26 cellular contexts compared by ENCODE assay signal in the genomic region with DNA sequence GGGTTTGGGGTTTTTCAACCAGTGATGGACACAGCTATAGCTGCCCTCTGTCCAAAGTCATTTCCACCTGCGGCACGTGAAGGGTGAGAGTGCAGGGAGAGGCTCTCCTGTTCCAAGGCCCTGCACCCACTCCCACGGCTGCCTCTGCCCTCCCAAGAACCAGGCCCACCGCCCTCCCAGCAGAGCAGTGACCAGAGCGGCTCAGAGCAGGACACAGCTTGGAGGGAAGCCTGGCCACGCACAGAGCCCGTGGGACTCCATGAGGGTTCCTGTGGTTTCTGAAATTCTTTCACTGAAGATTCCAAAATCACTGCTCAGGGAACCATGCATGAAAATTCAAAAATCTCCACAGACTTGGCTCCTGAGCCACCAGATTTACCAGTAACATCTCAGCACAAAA.
"Had no signal": no experiment of that assay in that cellular context is flagged by ENCODE, and none has a peak within 500 bp of the region (broad histone marks: within the 10 kb centered on the region; RNA-seq: fewer than 3 reads in every experiment).

No MANE protein-coding gene starts in this region.

- DNase-seq: activated B cell treated with CpG ODN at 0.5 μM for 24 hours; activated CD4-positive, alpha-beta T cell treated with anti-CD3 and anti-CD28 coated beads for 1 hour; activated CD4-positive, alpha-beta T cell treated with anti-CD3 and anti-CD28 coated beads, Interleukin-2, amount 10 ng/mL, durations not matched to agents 24 days and 14 days; activated CD8-positive, alpha-beta T cell treated with anti-CD3 and anti-CD28 coated beads for 36 hours; activated effector memory CD4-positive, alpha-beta T cell treated with anti-CD3 and anti-CD28 coated beads, Interleukin-2, amount 50 U/mL, for 16 hours; activated naive CD4-positive, alpha-beta T cell treated with Interleukin-2 at 50 U/mL for 16 hours; activated naive CD8-positive, alpha-beta T cell treated with anti-CD3 and anti-CD28 coated beads, Interleukin-2, amount 50 U/mL, for 24 hours; activated T-cell treated with anti-CD3 and anti-CD28 coated beads, Interleukin-2, amount 50 U/mL, for 4 hours; amniotic stem cell; body of pancreas; Kasumi-1; KBM-7; NCI-H1105 treated with DMSO at 0.1 percent for 48 hours; NCI-H1436 treated with DMSO at 0.1 percent for 48 hours; NCI-H187; NCI-H2081; NCI-H510A treated with DMSO at 0.1 percent for 48 hours; NCI-H69; NK-92 treated with Interleukin-12 subunit alpha and Interleukin-12 subunit beta, amount 100 ng/mL, for 24 hours; OCI-M1; SHP77 treated with DMSO at 0.1 percent for 48 hours; T-helper 2 cell; T1000 had no signal

- ATAC-seq: activated CD8-positive, alpha-beta T cell treated with anti-CD3 and anti-CD28 coated beads for 36 hours; activated naive CD4-positive, alpha-beta T cell treated with anti-CD3 and anti-CD28 coated beads, Interleukin-2, amount 50 U/mL, for 72 hours; activated T-cell treated with anti-CD3 and anti-CD28 coated beads, Interleukin-2, amount 50 U/mL, for 4 hours; body of pancreas had no signal

- H3K4me1 Mint-ChIP-seq: activated B cell treated with CpG ODN at 0.5 μM for 24 hours; activated CD4-positive, alpha-beta T cell treated with anti-CD3 and anti-CD28 coated beads, Interleukin-2, amount 10 ng/mL, durations not matched to agents 24 days and 14 days; activated naive CD8-positive, alpha-beta T cell treated with anti-CD3 and anti-CD28 coated beads, Interleukin-2, amount 50 U/mL, for 24 hours; central memory CD8-positive, alpha-beta T cell had no signal

- H3K36me3 ChIP-seq: ascending aorta had no signal

- H3K9me3 Mint-ChIP-seq: activated CD4-positive, alpha-beta T cell treated with anti-CD3 and anti-CD28 coated beads, Interleukin-2, amount 10 ng/mL, durations not matched to agents 24 days and 14 days; activated CD8-positive, alpha-beta T cell treated with anti-CD3 and anti-CD28 coated beads for 36 hours; activated T-cell treated with anti-CD3 and anti-CD28 coated beads, Interleukin-2, amount 50 U/mL, for 4 hours had no signal

- H3K4me3 ChIP-seq: ascending aorta, body of pancreas had no signal

- H3K4me3 Mint-ChIP-seq: activated B cell treated with CpG ODN at 0.5 μM for 24 hours; activated CD4-positive, alpha-beta T cell treated with anti-CD3 and anti-CD28 coated beads, Interleukin-2, amount 10 ng/mL, durations not matched to agents 24 days and 14 days; activated CD8-positive, alpha-beta T cell treated with anti-CD3 and anti-CD28 coated beads for 36 hours; activated naive CD8-positive, alpha-beta T cell treated with anti-CD3 and anti-CD28 coated beads, Interleukin-2, amount 50 U/mL, for 24 hours; activated T-cell treated with anti-CD3 and anti-CD28 coated beads, Interleukin-2, amount 50 U/mL, for 4 hours; central memory CD8-positive, alpha-beta T cell had no signal

- H3K27ac ChIP-seq: ascending aorta, body of pancreas had no signal

- H3K36me3 Mint-ChIP-seq: activated naive CD4-positive, alpha-beta T cell treated with anti-CD3 and anti-CD28 coated beads, Interleukin-2, amount 50 U/mL, for 72 hours had no signal

- H3K27me3 ChIP-seq: ascending aorta, body of pancreas had no signal

- H3K9me3 ChIP-seq: ascending aorta, body of pancreas had no signal

- H3K4me1 ChIP-seq: ascending aorta, body of pancreas had no signal

- H3K27me3 Mint-ChIP-seq: activated B cell treated with CpG ODN at 0.5 μM for 24 hours; activated CD4-positive, alpha-beta T cell treated with anti-CD3 and anti-CD28 coated beads, Interleukin-2, amount 10 ng/mL, durations not matched to agents 24 days and 14 days; activated naive CD8-positive, alpha-beta T cell treated with anti-CD3 and anti-CD28 coated beads, Interleukin-2, amount 50 U/mL, for 24 hours had no signal

- H3K27ac Mint-ChIP-seq: activated B cell treated with CpG ODN at 0.5 μM for 24 hours; activated CD4-positive, alpha-beta T cell treated with anti-CD3 and anti-CD28 coated beads, Interleukin-2, amount 10 ng/mL, durations not matched to agents 24 days and 14 days; activated CD8-positive, alpha-beta T cell treated with anti-CD3 and anti-CD28 coated beads for 36 hours; activated naive CD4-positive, alpha-beta T cell treated with anti-CD3 and anti-CD28 coated beads, Interleukin-2, amount 50 U/mL, for 72 hours; activated naive CD8-positive, alpha-beta T cell treated with anti-CD3 and anti-CD28 coated beads, Interleukin-2, amount 50 U/mL, for 24 hours had no signal
